35 cellular contexts compared by ENCODE assay signal in genomic region chrX:20746690-20747089, GRCh38.
"Had no signal": no experiment of that assay in that cellular context is flagged by ENCODE, and none has a peak within 500 bp of the region (broad histone marks: within the 10 kb centered on the region; RNA-seq: fewer than 3 reads in every experiment).

No MANE protein-coding gene starts in this region.

- H3K27me3 ChIP-seq: MG63 had no signal

- H3K4me3 ChIP-seq: MG63 had no signal

- H3K36me3 ChIP-seq: MG63 had no signal

- H3K9me3 ChIP-seq: MG63 had no signal

- DNase-seq: Karpas-422, Kasumi-1, MG63, MM.1S, MV-4-11, NCI-H1048, NCI-H1092, NCI-H1092 treated with DMSO at 0.1 percent for 48 hours, NCI-H1105, NCI-H1105 treated with DMSO at 0.1 percent for 48 hours, NCI-H1417, NCI-H1417 treated with DMSO at 0.1 percent for 48 hours, NCI-H1436, NCI-H1436 treated with DMSO at 0.1 percent for 48 hours, NCI-H146, NCI-H1694, NCI-H1694 treated with DMSO at 0.1 percent for 48 hours, NCI-H187, NCI-H1930, NCI-H2029, NCI-H2029 treated with DMSO at 0.1 percent for 48 hours, NCI-H2081, NCI-H2081 treated with DMSO at 0.1 percent for 48 hours, NCI-H2107, NCI-H2171, NCI-H2171 treated with DMSO at 0.1 percent for 48 hours, NCI-H2227 treated with DMSO at 0.1 percent for 48 hours, NCI-H226, NCI-H345, NCI-H446, NCI-H446 treated with DMSO at 0.1 percent for 48 hours, NCI-H510A, NCI-H510A treated with DMSO at 0.1 percent for 48 hours, NCI-H524 had no signal

- H3K4me2 ChIP-seq: KMS-11 had no signal

- H3K27ac ChIP-seq: KMS-11 had no signal

- H3K9ac ChIP-seq: KMS-11 had no signal
